ENCODE assay signal across 1 cellular context in the genomic region with DNA sequence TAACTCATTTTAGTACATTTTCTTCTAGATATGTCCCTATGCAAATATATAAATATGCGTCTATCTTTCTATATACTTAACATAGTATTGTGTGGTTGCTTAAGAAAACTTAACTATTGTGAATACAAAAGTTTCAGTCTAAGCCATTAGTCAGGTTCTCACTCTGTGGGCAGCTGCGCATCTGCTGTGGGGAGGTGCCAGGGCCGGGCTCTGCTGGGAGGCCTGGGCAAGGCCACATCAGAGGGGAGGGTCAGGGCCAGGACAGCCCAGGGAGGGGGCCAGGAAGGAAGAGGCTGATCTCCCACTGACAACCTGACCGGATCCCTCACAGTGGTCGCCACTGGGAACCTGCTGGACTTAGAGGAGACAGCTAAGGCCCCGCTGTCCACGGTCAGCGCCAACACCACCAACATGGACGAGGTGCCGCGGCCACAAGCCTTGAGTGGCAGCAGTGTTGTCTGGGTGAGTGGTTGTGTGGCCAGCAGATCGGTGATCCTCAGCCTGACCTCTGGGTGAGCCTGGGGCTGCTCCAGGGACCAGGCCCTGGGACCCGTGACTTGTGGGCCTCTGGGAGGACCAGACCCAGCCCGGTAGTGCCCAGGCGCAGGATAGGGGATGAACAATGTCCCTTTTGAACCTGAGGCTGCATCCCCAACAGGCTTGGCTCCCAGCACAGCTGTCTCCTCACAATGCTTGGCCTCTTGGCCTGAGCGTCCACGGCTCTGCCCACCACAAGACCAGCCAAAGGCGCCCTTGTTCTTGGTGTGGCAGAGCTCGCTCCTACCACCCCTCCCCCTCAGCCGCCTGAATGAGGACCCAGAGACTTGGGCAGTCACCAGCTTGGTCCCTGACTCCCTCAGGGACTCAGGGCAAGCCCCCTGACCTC.
TF ChIP-seq lines count a peak whose summit lies in the region.

No MANE protein-coding gene starts in this region.

TF ChIP-seq in GM23338, 12 proteins besides CTCF, POLR2A, EP300 and RAD21 (continued from another document):
- TF ChIP-seq, protein P1, sequence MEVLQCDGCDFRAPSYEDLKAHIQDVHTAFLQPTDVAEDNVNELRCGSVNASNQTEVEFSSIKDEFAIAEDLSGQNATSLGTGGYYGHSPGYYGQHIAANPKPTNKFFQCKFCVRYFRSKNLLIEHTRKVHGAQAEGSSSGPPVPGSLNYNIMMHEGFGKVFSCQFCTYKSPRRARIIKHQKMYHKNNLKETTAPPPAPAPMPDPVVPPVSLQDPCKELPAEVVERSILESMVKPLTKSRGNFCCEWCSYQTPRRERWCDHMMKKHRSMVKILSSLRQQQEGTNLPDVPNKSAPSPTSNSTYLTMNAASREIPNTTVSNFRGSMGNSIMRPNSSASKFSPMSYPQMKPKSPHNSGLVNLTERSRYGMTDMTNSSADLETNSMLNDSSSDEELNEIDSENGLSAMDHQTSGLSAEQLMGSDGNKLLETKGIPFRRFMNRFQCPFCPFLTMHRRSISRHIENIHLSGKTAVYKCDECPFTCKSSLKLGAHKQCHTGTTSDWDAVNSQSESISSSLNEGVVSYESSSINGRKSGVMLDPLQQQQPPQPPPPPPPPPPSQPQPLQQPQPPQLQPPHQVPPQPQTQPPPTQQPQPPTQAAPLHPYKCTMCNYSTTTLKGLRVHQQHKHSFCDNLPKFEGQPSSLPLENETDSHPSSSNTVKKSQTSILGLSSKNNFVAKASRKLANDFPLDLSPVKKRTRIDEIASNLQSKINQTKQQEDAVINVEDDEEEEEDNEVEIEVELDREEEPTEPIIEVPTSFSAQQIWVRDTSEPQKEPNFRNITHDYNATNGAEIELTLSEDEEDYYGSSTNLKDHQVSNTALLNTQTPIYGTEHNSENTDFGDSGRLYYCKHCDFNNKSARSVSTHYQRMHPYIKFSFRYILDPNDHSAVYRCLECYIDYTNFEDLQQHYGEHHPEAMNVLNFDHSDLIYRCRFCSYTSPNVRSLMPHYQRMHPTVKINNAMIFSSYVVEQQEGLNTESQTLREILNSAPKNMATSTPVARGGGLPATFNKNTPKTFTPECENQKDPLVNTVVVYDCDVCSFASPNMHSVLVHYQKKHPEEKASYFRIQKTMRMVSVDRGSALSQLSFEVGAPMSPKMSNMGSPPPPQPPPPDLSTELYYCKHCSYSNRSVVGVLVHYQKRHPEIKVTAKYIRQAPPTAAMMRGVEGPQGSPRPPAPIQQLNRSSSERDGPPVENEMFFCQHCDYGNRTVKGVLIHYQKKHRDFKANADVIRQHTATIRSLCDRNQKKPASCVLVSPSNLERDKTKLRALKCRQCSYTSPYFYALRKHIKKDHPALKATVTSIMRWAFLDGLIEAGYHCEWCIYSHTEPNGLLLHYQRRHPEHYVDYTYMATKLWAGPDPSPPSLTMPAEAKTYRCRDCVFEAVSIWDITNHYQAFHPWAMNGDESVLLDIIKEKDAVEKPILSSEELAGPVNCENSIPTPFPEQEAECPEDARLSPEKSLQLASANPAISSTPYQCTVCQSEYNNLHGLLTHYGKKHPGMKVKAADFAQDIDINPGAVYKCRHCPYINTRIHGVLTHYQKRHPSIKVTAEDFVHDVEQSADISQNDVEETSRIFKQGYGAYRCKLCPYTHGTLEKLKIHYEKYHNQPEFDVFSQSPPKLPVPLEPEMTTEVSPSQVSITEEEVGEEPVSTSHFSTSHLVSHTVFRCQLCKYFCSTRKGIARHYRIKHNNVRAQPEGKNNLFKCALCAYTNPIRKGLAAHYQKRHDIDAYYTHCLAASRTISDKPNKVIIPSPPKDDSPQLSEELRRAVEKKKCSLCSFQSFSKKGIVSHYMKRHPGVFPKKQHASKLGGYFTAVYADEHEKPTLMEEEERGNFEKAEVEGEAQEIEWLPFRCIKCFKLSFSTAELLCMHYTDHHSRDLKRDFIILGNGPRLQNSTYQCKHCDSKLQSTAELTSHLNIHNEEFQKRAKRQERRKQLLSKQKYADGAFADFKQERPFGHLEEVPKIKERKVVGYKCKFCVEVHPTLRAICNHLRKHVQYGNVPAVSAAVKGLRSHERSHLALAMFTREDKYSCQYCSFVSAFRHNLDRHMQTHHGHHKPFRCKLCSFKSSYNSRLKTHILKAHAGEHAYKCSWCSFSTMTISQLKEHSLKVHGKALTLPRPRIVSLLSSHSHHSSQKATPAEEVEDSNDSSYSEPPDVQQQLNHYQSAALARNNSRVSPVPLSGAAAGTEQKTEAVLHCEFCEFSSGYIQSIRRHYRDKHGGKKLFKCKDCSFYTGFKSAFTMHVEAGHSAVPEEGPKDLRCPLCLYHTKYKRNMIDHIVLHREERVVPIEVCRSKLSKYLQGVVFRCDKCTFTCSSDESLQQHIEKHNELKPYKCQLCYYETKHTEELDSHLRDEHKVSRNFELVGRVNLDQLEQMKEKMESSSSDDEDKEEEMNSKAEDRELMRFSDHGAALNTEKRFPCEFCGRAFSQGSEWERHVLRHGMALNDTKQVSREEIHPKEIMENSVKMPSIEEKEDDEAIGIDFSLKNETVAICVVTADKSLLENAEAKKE (CRISPR knock-in tag; IDR thresholded peaks at IDR 0.05): no peak
- TF ChIP-seq, protein P2, sequence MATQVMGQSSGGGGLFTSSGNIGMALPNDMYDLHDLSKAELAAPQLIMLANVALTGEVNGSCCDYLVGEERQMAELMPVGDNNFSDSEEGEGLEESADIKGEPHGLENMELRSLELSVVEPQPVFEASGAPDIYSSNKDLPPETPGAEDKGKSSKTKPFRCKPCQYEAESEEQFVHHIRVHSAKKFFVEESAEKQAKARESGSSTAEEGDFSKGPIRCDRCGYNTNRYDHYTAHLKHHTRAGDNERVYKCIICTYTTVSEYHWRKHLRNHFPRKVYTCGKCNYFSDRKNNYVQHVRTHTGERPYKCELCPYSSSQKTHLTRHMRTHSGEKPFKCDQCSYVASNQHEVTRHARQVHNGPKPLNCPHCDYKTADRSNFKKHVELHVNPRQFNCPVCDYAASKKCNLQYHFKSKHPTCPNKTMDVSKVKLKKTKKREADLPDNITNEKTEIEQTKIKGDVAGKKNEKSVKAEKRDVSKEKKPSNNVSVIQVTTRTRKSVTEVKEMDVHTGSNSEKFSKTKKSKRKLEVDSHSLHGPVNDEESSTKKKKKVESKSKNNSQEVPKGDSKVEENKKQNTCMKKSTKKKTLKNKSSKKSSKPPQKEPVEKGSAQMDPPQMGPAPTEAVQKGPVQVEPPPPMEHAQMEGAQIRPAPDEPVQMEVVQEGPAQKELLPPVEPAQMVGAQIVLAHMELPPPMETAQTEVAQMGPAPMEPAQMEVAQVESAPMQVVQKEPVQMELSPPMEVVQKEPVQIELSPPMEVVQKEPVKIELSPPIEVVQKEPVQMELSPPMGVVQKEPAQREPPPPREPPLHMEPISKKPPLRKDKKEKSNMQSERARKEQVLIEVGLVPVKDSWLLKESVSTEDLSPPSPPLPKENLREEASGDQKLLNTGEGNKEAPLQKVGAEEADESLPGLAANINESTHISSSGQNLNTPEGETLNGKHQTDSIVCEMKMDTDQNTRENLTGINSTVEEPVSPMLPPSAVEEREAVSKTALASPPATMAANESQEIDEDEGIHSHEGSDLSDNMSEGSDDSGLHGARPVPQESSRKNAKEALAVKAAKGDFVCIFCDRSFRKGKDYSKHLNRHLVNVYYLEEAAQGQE (IDR thresholded peaks at IDR 0.05; ENCODE audit: unreplicated experiment): no peak
- no peak for TF ChIP-seq EZH2 (IDR thresholded peaks at IDR 0.05; ENCODE audit: low read depth, unreplicated experiment)
- no peak for TF ChIP-seq JUNB (IDR thresholded peaks at IDR 0.05; ENCODE audit: unreplicated experiment)
- TF ChIP-seq POLR2AphosphoS5 (IDR thresholded peaks at IDR 0.05; ENCODE audit: low read depth): no peak
- TF ChIP-seq CREB1 (CRISPR knock-in tag; IDR thresholded peaks at IDR 0.05; ENCODE audit: low read depth): no peak
- no peak for TF ChIP-seq EZH2phosphoT487 (IDR thresholded peaks at IDR 0.05; ENCODE audit: unreplicated experiment)
- no peak for TF ChIP-seq ZNF114 (CRISPR knock-in tag; IDR thresholded peaks at IDR 0.05)
- no peak for TF ChIP-seq STAT1 (IDR thresholded peaks at IDR 0.05; ENCODE audit: unreplicated experiment)
- TF ChIP-seq, protein P3, sequence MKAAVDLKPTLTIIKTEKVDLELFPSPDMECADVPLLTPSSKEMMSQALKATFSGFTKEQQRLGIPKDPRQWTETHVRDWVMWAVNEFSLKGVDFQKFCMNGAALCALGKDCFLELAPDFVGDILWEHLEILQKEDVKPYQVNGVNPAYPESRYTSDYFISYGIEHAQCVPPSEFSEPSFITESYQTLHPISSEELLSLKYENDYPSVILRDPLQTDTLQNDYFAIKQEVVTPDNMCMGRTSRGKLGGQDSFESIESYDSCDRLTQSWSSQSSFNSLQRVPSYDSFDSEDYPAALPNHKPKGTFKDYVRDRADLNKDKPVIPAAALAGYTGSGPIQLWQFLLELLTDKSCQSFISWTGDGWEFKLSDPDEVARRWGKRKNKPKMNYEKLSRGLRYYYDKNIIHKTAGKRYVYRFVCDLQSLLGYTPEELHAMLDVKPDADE (IDR thresholded peaks at IDR 0.05): no peak
